ENCODE assay signal across 20 cellular contexts in the genomic region with DNA sequence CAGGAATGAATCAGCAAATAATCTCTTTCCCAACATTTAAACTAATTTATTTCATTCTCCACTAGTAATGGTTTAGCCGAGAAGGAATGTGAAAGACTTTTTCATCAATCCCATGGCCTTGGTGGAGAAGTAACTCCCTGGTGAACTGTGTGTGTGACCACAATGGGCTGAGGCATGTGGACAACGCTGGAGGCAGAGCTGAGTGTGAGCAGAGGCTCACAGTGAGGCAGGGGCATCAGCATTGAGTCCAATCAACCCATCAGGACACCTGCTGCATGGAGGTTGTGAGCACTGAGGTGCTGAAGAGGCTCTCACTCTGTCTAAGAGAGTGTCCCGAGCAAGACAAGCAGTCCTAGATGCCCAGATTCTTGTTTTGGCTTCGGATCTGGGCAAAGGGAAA.
A peak's percentile ranks its signal among the peaks of the same experiment; 100 is the strongest.
DNase-seq lines count a peak whose midpoint lies in the region; ATAC-seq, FAIRE-seq and TF ChIP-seq lines count a peak whose summit lies in the region.
"Had no signal": no experiment of that assay in that cellular context is flagged by ENCODE, and none has a peak within 500 bp of the region (broad histone marks: within the 10 kb centered on the region; RNA-seq: fewer than 3 reads in every experiment).

No MANE protein-coding gene starts in this region.

- in situ Hi-C loops in gastrocnemius medialis (cut with MboI; ENCODE audit: low sequenced_read_pairs in 4 of 4) = loop anchor here in 1 of 4 donors (25.0 kb wide), 1 partner anchor 241 kb away; a partner anchor contains a TSS

- H4K20me1 ChIP-seq in GM23338 (replicated peaks; ENCODE audit: insufficient read depth) = no peaks in the 10 kb centered on the region
- H4K20me1 ChIP-seq: BLaER1 treated with 17β-estradiol and CSF1 and Interleukin-3, amounts not matched to agents 10 nM and 100 nM had no signal

- no peak overlapping the region for H3K4me2 ChIP-seq in GM23338
- H3K4me2 ChIP-seq: A549; BLaER1 treated with 17β-estradiol and CSF1 and Interleukin-3, amounts not matched to agents 10 nM and 100 nM had no signal

- no peaks in the 10 kb centered on the region for H3K9me2 ChIP-seq in GM23338 (ENCODE audit: insufficient read depth)

- H3K4me1 ChIP-seq in GM23338 (ENCODE audit: insufficient read depth) = no peaks in the 10 kb centered on the region
- no peaks in the 10 kb centered on the region for H3K4me1 ChIP-seq in gastrocnemius medialis
- H3K4me1 ChIP-seq: A549, Caco-2 had no signal

- ATAC-seq in GM23338 = no peak
- ATAC-seq in stimulated activated memory B cell treated with anti-CD40 and anti-IgM and Interleukin-4, amounts not matched to agents 10 μg/mL and 1 μg/mL and 100 μg/mL, for 72 hours = peak; percentile 50
- ATAC-seq in gastrocnemius medialis = no peak
- ATAC-seq: A549; CD8-positive, alpha-beta T cell had no signal

- TF ChIP-seq CTCF in GM23338 (conservative IDR thresholded peaks at IDR 0.05; ENCODE audit: low read depth in 2 of 2) (no peak), gastrocnemius medialis (IDR thresholded peaks at IDR 0.05 in 4 of 5, conservative IDR thresholded peaks at IDR 0.05 in 1 of 5) (no peak)

- H2AFZ ChIP-seq in GM23338 = no peak overlapping the region

- H3K27me3 ChIP-seq in GM23338 (ENCODE audit: insufficient read depth) (no peaks in the 10 kb centered on the region), gastrocnemius medialis (no peaks in the 10 kb centered on the region)
- H3K27me3 ChIP-seq: BLaER1 treated with 17β-estradiol and CSF1 and Interleukin-3, amounts not matched to agents 10 nM and 100 nM had no signal

- H3K27ac ChIP-seq in GM23338 (ENCODE audit: low read depth) (no peak overlapping the region), gastrocnemius medialis (no peak overlapping the region)
- H3K27ac ChIP-seq: 22Rv1; A549; BLaER1 treated with 17β-estradiol and CSF1 and Interleukin-3, amounts not matched to agents 10 nM and 100 nM; C4-2B had no signal

- H3K36me3 ChIP-seq in GM23338 (ENCODE audit: insufficient read depth) (no peaks in the 10 kb centered on the region), gastrocnemius medialis (no peaks in the 10 kb centered on the region)

- H3K4me1 Mint-ChIP-seq in GM23338 = no peaks in the 10 kb centered on the region
- H3K4me1 Mint-ChIP-seq in stimulated activated memory B cell treated with anti-CD40 and anti-IgM and Interleukin-4, amounts not matched to agents 10 μg/mL and 1 μg/mL and 100 μg/mL, for 72 hours = peaks cover 5% of the 10 kb centered on the region

- no peaks in the 10 kb centered on the region for H3F3A ChIP-seq in GM23338 (replicated peaks; ENCODE audit: low read depth)

- no peak overlapping the region for H3K4me3 Mint-ChIP-seq in GM23338
- no peak overlapping the region for H3K4me3 Mint-ChIP-seq in stimulated activated memory B cell treated with anti-CD40 and anti-IgM and Interleukin-4, amounts not matched to agents 10 μg/mL and 1 μg/mL and 100 μg/mL, for 72 hours
- H3K4me3 Mint-ChIP-seq: B cell; CD4-positive, alpha-beta T cell; CD8-positive, alpha-beta T cell had no signal

- intact Hi-C loops in gastrocnemius medialis (cut with DNase I; ENCODE audit: low total_unique reads) = no loop called here

- H3K9me3 ChIP-seq in gastrocnemius medialis = no peaks in the 10 kb centered on the region
- H3K9me3 ChIP-seq: A549 had no signal

- H3K79me2 ChIP-seq in GM23338 (replicated peaks; ENCODE audit: insufficient read depth) = no peaks in the 10 kb centered on the region

- H3K4me3 ChIP-seq in GM23338 = no peak overlapping the region
- H3K4me3 ChIP-seq in gastrocnemius medialis = no peak overlapping the region
- H3K4me3 ChIP-seq: A549; BLaER1 treated with 17β-estradiol and CSF1 and Interleukin-3, amounts not matched to agents 10 nM and 100 nM had no signal

- H3K36me3 Mint-ChIP-seq in GM23338 (ENCODE audit: low read depth) = peaks cover 27% of the 10 kb centered on the region
- peaks cover 5% of the 10 kb centered on the region for H3K36me3 Mint-ChIP-seq in stimulated activated memory B cell treated with anti-CD40 and anti-IgM and Interleukin-4, amounts not matched to agents 10 μg/mL and 1 μg/mL and 100 μg/mL, for 72 hours
- H3K36me3 Mint-ChIP-seq: CD8-positive, alpha-beta T cell had no signal

- H3K9me3 Mint-ChIP-seq in GM23338 = peaks cover 28% of the 10 kb centered on the region
- peaks cover 13% of the 10 kb centered on the region for H3K9me3 Mint-ChIP-seq in stimulated activated memory B cell treated with anti-CD40 and anti-IgM and Interleukin-4, amounts not matched to agents 10 μg/mL and 1 μg/mL and 100 μg/mL, for 72 hours

- FAIRE-seq in urothelium cell line (lab: Jason Lieb, UNC) = peak; percentile 98
- FAIRE-seq: A549, D721Med, G401.6, GM12891 had no signal

- H3K27me3 Mint-ChIP-seq in GM23338 (ENCODE audit: insufficient read depth, low read depth, poor library complexity) = no peaks in the 10 kb centered on the region
- H3K27me3 Mint-ChIP-seq in stimulated activated memory B cell treated with anti-CD40 and anti-IgM and Interleukin-4, amounts not matched to agents 10 μg/mL and 1 μg/mL and 100 μg/mL, for 72 hours = no peaks in the 10 kb centered on the region
- H3K27me3 Mint-ChIP-seq: B cell; CD4-positive, alpha-beta T cell had no signal

- peak overlapping the region; percentile 19; the same call in 1 of the 2 replicates for H3K27ac Mint-ChIP-seq in GM23338
- H3K27ac Mint-ChIP-seq in stimulated activated memory B cell treated with anti-CD40 and anti-IgM and Interleukin-4, amounts not matched to agents 10 μg/mL and 1 μg/mL and 100 μg/mL, for 72 hours = no peak overlapping the region
- H3K27ac Mint-ChIP-seq: B cell; CD4-positive, alpha-beta T cell; CD8-positive, alpha-beta T cell had no signal

- DNase-seq in GM23338 (ENCODE audit: low spot score) (no peak), urothelium cell line (ENCODE audit: low spot score) (no peak), gastrocnemius medialis (no peak), NCI-H1092 treated with DMSO at 0.1 percent for 48 hours (lab: John Stamatoyannopoulos, UW) (no peak)
- DNase-seq: AML-193; Caco-2; Calu3; CD4-positive, alpha-beta T cell; CD8-positive, alpha-beta T cell; DMS79 treated with DMSO at 0.1 percent for 48 hours; GF-D8 had no signal

- TF ChIP-seq POLR2A in gastrocnemius medialis (IDR thresholded peaks at IDR 0.05) = no peak

TF ChIP-seq in GM23338, 12 proteins besides CTCF, POLR2A, EP300 and RAD21 (continues in another document):
- TF ChIP-seq, protein P1, sequence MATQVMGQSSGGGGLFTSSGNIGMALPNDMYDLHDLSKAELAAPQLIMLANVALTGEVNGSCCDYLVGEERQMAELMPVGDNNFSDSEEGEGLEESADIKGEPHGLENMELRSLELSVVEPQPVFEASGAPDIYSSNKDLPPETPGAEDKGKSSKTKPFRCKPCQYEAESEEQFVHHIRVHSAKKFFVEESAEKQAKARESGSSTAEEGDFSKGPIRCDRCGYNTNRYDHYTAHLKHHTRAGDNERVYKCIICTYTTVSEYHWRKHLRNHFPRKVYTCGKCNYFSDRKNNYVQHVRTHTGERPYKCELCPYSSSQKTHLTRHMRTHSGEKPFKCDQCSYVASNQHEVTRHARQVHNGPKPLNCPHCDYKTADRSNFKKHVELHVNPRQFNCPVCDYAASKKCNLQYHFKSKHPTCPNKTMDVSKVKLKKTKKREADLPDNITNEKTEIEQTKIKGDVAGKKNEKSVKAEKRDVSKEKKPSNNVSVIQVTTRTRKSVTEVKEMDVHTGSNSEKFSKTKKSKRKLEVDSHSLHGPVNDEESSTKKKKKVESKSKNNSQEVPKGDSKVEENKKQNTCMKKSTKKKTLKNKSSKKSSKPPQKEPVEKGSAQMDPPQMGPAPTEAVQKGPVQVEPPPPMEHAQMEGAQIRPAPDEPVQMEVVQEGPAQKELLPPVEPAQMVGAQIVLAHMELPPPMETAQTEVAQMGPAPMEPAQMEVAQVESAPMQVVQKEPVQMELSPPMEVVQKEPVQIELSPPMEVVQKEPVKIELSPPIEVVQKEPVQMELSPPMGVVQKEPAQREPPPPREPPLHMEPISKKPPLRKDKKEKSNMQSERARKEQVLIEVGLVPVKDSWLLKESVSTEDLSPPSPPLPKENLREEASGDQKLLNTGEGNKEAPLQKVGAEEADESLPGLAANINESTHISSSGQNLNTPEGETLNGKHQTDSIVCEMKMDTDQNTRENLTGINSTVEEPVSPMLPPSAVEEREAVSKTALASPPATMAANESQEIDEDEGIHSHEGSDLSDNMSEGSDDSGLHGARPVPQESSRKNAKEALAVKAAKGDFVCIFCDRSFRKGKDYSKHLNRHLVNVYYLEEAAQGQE (IDR thresholded peaks at IDR 0.05; ENCODE audit: unreplicated experiment) = no peak
- no peak for TF ChIP-seq ZNF114 (CRISPR knock-in tag; IDR thresholded peaks at IDR 0.05)
- no peak for TF ChIP-seq STAT1 (IDR thresholded peaks at IDR 0.05; ENCODE audit: unreplicated experiment)
